In genomic region chr3:36904641-36905040, GRCh38 we compare ENCODE assay signal across 7 cellular contexts.
DNase-seq lines count a peak whose midpoint lies in the region; ATAC-seq and TF ChIP-seq lines count a peak whose summit lies in the region.

No MANE protein-coding gene starts in this region.

- no peak overlapping the region for H2AFZ ChIP-seq in OCI-LY3 (ENCODE audit: low read depth, low read length)

- H3K4me1 ChIP-seq in OCI-LY3 (ENCODE audit: low read length) = peaks cover 78% of the 10 kb centered on the region

- no peaks in the 10 kb centered on the region for H3K9me3 ChIP-seq in OCI-LY3 (ENCODE audit: insufficient read depth, low read length)

- no peak for DNase-seq in GM12864 (ENCODE audit: low read depth)
- DNase-seq in fibroblast of mammary gland (ENCODE audit: low read depth) = peak; percentile 22
- no peak for DNase-seq in retinal pigment epithelial cell (ENCODE audit: low read depth)
- no peak for DNase-seq in activated CD4-positive, alpha-beta T cell treated with anti-CD3 and anti-CD28 coated beads, Interleukin-2, amount 50 U/mL, for 1 hour
- no peak for DNase-seq in stimulated activated naive CD8-positive, alpha-beta T cell treated with anti-CD3 and anti-CD28 coated beads, Interleukin-15, Interleukin-2, amounts not matched to agents 100 U/mL and 50 U/mL, for 24 hours

- H3K4me3 ChIP-seq in GM12864 (ENCODE audit: low read depth, low read length) = no peak overlapping the region
- H3K4me3 ChIP-seq in OCI-LY3 (ENCODE audit: low read length) = peak overlapping the region; percentile 45
- no peak overlapping the region for H3K4me3 ChIP-seq in fibroblast of mammary gland (ENCODE audit: control insufficient read depth, low read depth, low read length)
- no peak overlapping the region for H3K4me3 ChIP-seq in retinal pigment epithelial cell (ENCODE audit: low read length)

- peaks cover 29% of the 10 kb centered on the region for H3K79me2 ChIP-seq in OCI-LY3 (ENCODE audit: low read length)

- H3K27ac ChIP-seq in OCI-LY3 (ENCODE audit: low read length) = peak overlapping the region; percentile 58; the same call in 1 of the 2 replicates

- peaks cover 43% of the 10 kb centered on the region for H3K36me3 ChIP-seq in OCI-LY3 (replicated peaks; ENCODE audit: low read depth, low read length)

- ATAC-seq in stimulated activated naive CD8-positive, alpha-beta T cell treated with anti-CD3 and anti-CD28 coated beads, Interleukin-15, Interleukin-2, amounts not matched to agents 100 U/mL and 50 U/mL, for 24 hours = no peak
- no peak for ATAC-seq in GM19351 (IDR thresholded peaks at IDR 0.05; ENCODE audit: unreplicated experiment)

- peak overlapping the region; percentile 86 for H3K4me2 ChIP-seq in OCI-LY3 (ENCODE audit: low read length)

- peak; percentile 51 for TF ChIP-seq CTCF in GM12864 (IDR thresholded peaks at IDR 0.05; ENCODE audit: low read depth, low read length, missing control alignments)
- peak; percentile 66 for TF ChIP-seq CTCF in OCI-LY3 (IDR thresholded peaks at IDR 0.05; ENCODE audit: low read depth, low read length)
- peak; percentile 44 for TF ChIP-seq CTCF in fibroblast of mammary gland (conservative IDR thresholded peaks at IDR 0.05; ENCODE audit: control insufficient read depth, insufficient read depth, low read depth, low read length)
- peak; percentile 35 for TF ChIP-seq CTCF in retinal pigment epithelial cell (conservative IDR thresholded peaks at IDR 0.05; ENCODE audit: low read depth, low read length)

- no peaks in the 10 kb centered on the region for H3K27me3 ChIP-seq in OCI-LY3 (ENCODE audit: low read depth, low read length)

- no peak overlapping the region; the same call in 1 of the 2 replicates for H3K9ac ChIP-seq in OCI-LY3 (ENCODE audit: low read length)

- no peaks in the 10 kb centered on the region for H4K20me1 ChIP-seq in OCI-LY3 (ENCODE audit: insufficient read depth, low read length)
